ENCODE assay signal across 1 cellular context in the genomic region with DNA sequence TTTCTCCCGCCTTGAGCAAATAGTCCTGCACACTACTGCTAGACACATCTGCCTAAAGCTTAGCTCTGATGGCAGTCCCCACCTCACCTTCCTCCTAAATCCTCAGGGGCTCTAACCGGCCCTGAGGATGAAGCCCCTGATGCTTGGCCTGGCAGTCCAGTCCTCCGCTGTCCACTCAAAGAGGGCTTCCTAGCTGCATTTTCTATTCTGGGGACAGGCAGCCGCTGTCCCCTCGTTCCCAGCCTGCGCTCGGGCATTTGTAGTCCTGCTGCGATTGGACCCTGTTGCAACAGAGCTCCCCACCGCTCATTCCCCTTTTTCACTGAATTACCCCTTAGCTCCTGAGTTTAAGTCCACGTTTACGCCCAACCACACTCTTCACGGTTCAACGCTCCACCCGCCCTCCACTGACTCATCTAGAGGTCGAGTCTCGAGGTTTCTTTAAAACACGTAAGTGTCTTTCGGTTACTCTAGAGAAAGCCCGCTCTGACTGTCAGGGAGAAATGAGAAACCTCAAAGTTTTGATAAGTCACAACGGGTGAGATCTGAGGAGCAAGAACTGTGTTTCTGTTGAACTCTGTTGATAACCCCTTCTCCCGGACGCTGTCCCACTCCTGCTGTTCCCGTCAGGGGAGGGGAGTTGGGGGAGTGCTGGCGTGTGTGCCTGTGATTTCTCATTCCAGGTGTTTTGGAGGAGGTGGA.
TF ChIP-seq lines count a peak whose summit lies in the region.

No MANE protein-coding gene starts in this region.

TF ChIP-seq in HepG2, 621 proteins besides CTCF, POLR2A, EP300 and RAD21 (continues in another document):
- peak; percentile 65 for TF ChIP-seq ZNF687 (CRISPR knock-in tag; IDR thresholded peaks at IDR 0.05)
- no peak; the same call in 1 of the 2 replicates for TF ChIP-seq IKZF5 (CRISPR knock-in tag; IDR thresholded peaks at IDR 0.05)
- no peak for TF ChIP-seq ARNT (IDR thresholded peaks at IDR 0.05)
- no peak for TF ChIP-seq KMT2A (CRISPR knock-in tag; IDR thresholded peaks at IDR 0.05)
- no peak for TF ChIP-seq ZNF562 (CRISPR knock-in tag; IDR thresholded peaks at IDR 0.05; ENCODE audit: borderline replicate concordance)
- TF ChIP-seq, protein P1, sequence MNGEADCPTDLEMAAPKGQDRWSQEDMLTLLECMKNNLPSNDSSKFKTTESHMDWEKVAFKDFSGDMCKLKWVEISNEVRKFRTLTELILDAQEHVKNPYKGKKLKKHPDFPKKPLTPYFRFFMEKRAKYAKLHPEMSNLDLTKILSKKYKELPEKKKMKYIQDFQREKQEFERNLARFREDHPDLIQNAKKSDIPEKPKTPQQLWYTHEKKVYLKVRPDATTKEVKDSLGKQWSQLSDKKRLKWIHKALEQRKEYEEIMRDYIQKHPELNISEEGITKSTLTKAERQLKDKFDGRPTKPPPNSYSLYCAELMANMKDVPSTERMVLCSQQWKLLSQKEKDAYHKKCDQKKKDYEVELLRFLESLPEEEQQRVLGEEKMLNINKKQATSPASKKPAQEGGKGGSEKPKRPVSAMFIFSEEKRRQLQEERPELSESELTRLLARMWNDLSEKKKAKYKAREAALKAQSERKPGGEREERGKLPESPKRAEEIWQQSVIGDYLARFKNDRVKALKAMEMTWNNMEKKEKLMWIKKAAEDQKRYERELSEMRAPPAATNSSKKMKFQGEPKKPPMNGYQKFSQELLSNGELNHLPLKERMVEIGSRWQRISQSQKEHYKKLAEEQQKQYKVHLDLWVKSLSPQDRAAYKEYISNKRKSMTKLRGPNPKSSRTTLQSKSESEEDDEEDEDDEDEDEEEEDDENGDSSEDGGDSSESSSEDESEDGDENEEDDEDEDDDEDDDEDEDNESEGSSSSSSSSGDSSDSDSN (CRISPR knock-in tag; IDR thresholded peaks at IDR 0.05), result peak; percentile 49; the same call in 1 of the 2 replicates
- no peak for TF ChIP-seq HMGA1 (CRISPR knock-in tag; conservative IDR thresholded peaks at IDR 0.05)
- no peak for TF ChIP-seq CBX5 (CRISPR knock-in tag; IDR thresholded peaks at IDR 0.05; ENCODE audit: borderline replicate concordance)
- TF ChIP-seq, protein P2, sequence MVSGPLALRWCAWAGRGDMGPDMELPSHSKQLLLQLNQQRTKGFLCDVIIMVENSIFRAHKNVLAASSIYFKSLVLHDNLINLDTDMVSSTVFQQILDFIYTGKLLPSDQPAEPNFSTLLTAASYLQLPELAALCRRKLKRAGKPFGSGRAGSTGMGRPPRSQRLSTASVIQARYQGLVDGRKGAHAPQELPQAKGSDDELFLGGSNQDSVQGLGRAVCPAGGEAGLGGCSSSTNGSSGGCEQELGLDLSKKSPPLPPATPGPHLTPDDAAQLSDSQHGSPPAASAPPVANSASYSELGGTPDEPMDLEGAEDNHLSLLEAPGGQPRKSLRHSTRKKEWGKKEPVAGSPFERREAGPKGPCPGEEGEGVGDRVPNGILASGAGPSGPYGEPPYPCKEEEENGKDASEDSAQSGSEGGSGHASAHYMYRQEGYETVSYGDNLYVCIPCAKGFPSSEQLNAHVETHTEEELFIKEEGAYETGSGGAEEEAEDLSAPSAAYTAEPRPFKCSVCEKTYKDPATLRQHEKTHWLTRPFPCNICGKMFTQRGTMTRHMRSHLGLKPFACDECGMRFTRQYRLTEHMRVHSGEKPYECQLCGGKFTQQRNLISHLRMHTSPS (CRISPR knock-in tag; IDR thresholded peaks at IDR 0.05; ENCODE audit: low read depth), result 0 out of 2 replicates have a peak, but pooled peaks have one; percentile 26
- no peak for TF ChIP-seq NFE2L2 (IDR thresholded peaks at IDR 0.05; ENCODE audit: low read length)
- TF ChIP-seq TBL1XR1 (IDR thresholded peaks at IDR 0.05; ENCODE audit: borderline replicate concordance, low read length, partially characterized antibody), result peak; percentile 6
- peak; percentile 8; the same call in 1 of the 2 replicates for TF ChIP-seq SAP130 (CRISPR knock-in tag; IDR thresholded peaks at IDR 0.05; ENCODE audit: low read depth)
- 0 out of 2 replicates have a peak, but pooled peaks have one; percentile 8 for TF ChIP-seq IRF9 (CRISPR knock-in tag; IDR thresholded peaks at IDR 0.05; ENCODE audit: borderline replicate concordance)
- no peak for TF ChIP-seq ZNF7 (CRISPR knock-in tag; IDR thresholded peaks at IDR 0.05)
- no peak for TF ChIP-seq TBP (CRISPR knock-in tag; IDR thresholded peaks at IDR 0.05)
- TF ChIP-seq TFE3 (CRISPR knock-in tag; IDR thresholded peaks at IDR 0.05), result no peak; the same call in 1 of the 2 replicates
- TF ChIP-seq, protein P3, sequence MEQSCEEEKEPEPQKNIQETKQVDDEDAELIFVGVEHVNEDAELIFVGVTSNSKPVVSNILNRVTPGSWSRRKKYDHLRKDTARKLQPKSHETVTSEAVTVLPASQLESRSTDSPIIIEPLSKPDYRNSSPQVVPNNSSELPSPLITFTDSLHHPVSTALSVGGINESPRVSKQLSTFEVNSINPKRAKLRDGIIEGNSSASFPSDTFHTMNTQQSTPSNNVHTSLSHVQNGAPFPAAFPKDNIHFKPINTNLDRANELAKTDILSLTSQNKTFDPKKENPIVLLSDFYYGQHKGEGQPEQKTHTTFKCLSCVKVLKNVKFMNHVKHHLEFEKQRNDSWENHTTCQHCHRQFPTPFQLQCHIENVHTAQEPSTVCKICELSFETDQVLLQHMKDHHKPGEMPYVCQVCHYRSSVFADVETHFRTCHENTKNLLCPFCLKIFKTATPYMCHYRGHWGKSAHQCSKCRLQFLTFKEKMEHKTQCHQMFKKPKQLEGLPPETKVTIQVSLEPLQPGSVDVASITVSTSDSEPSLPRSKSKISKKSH (CRISPR knock-in tag; IDR thresholded peaks at IDR 0.05; ENCODE audit: borderline replicate concordance), result no peak
- no peak for TF ChIP-seq TBX3 (IDR thresholded peaks at IDR 0.05; ENCODE audit: borderline replicate concordance)
- no peak for TF ChIP-seq NFYB (CRISPR knock-in tag; IDR thresholded peaks at IDR 0.05)
- peak; percentile 24; the same call in 1 of the 2 replicates for TF ChIP-seq PHF8 (CRISPR knock-in tag; IDR thresholded peaks at IDR 0.05)
- 0 out of 2 replicates have a peak, but pooled peaks have one; percentile 10 for TF ChIP-seq BCL3 (CRISPR knock-in tag; IDR thresholded peaks at IDR 0.05)
- 0 out of 2 replicates have a peak, but pooled peaks have one; percentile 60 for TF ChIP-seq AKAP8 (CRISPR knock-in tag; IDR thresholded peaks at IDR 0.05)
- no peak for TF ChIP-seq SETDB1 (CRISPR knock-in tag; IDR thresholded peaks at IDR 0.05; ENCODE audit: borderline replicate concordance)
- TF ChIP-seq KDM1A (CRISPR knock-in tag; IDR thresholded peaks at IDR 0.05), result no peak
- TF ChIP-seq KDM4B (CRISPR knock-in tag; IDR thresholded peaks at IDR 0.05), result no peak
- TF ChIP-seq HNRNPL (IDR thresholded peaks at IDR 0.05; ENCODE audit: low read depth, low read length), result no peak
- TF ChIP-seq ZNF747 (CRISPR knock-in tag; IDR thresholded peaks at IDR 0.05; ENCODE audit: borderline replicate concordance), result no peak
- TF ChIP-seq, protein P4, sequence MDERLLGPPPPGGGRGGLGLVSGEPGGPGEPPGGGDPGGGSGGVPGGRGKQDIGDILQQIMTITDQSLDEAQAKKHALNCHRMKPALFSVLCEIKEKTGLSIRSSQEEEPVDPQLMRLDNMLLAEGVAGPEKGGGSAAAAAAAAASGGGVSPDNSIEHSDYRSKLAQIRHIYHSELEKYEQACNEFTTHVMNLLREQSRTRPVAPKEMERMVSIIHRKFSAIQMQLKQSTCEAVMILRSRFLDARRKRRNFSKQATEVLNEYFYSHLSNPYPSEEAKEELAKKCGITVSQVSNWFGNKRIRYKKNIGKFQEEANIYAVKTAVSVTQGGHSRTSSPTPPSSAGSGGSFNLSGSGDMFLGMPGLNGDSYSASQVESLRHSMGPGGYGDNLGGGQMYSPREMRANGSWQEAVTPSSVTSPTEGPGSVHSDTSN (CRISPR knock-in tag; IDR thresholded peaks at IDR 0.05), result no peak
- TF ChIP-seq SALL2 (CRISPR knock-in tag; IDR thresholded peaks at IDR 0.05), result no peak
- no peak for TF ChIP-seq ZNF317 (CRISPR knock-in tag; IDR thresholded peaks at IDR 0.05)
- TF ChIP-seq KLF13 (CRISPR knock-in tag; IDR thresholded peaks at IDR 0.05), result 0 out of 2 replicates have a peak, but pooled peaks have one; percentile 74
- 0 out of 2 replicates have a peak, but pooled peaks have one; percentile 18 for TF ChIP-seq ZNF737 (CRISPR knock-in tag; IDR thresholded peaks at IDR 0.05; ENCODE audit: borderline replicate concordance)
- no peak for TF ChIP-seq ZNF343 (CRISPR knock-in tag; IDR thresholded peaks at IDR 0.05)
- peak; percentile 47; the same call in 1 of the 2 replicates for TF ChIP-seq ZNF501 (CRISPR knock-in tag; IDR thresholded peaks at IDR 0.05)
- TF ChIP-seq DBP (CRISPR knock-in tag; IDR thresholded peaks at IDR 0.05; ENCODE audit: not compliant biosample characterization), result no peak
- no peak for TF ChIP-seq ZNF230 (CRISPR knock-in tag; IDR thresholded peaks at IDR 0.05)
- TF ChIP-seq SRY (CRISPR knock-in tag; IDR thresholded peaks at IDR 0.05), result no peak
- TF ChIP-seq HDAC6 (IDR thresholded peaks at IDR 0.05; ENCODE audit: low read depth, low read length), result no peak
- TF ChIP-seq ARID2 (CRISPR knock-in tag; IDR thresholded peaks at IDR 0.05; ENCODE audit: borderline replicate concordance), result 0 out of 2 replicates have a peak, but pooled peaks have one; percentile 35
- no peak for TF ChIP-seq HNRNPLL (IDR thresholded peaks at IDR 0.05; ENCODE audit: low read depth, low read length, poor library complexity, severe bottlenecking)
- TF ChIP-seq SMAD1 (CRISPR knock-in tag; IDR thresholded peaks at IDR 0.05; ENCODE audit: borderline replicate concordance, low read depth), result no peak
- TF ChIP-seq CBX2 (IDR thresholded peaks at IDR 0.05; ENCODE audit: low read depth, low read length), result no peak
- TF ChIP-seq CBX2 (CRISPR knock-in tag; IDR thresholded peaks at IDR 0.05; ENCODE audit: low read depth), result no peak
- no peak for TF ChIP-seq ZNF660 (CRISPR knock-in tag; IDR thresholded peaks at IDR 0.05; ENCODE audit: borderline replicate concordance, low read depth)
